8 cellular contexts compared by ENCODE assay signal in genomic region chr1:166875302-166875733, GRCh38. TPM values are rescaled to one million over a fixed set of nuclear protein-coding genes. Genes with fewer than 3 reads are reported as not detected.
A peak's percentile ranks its signal among the peaks of the same experiment; 100 is the strongest.
DNase-seq lines count a peak whose midpoint lies in the region; ATAC-seq and TF ChIP-seq lines count a peak whose summit lies in the region.

No MANE protein-coding gene starts in this region.

- intact Hi-C loops in A673 (cut with micrococcal nuclease; ENCODE audit: unreplicated experiment), result no loop called here
- intact Hi-C loops in IMR-90 (cut with micrococcal nuclease), result no loop called here
- intact Hi-C loops in breast epithelium (cut with DNase I; ENCODE audit: low total_unique reads), result no loop called here

- BruUV-seq in A673 (replicated peaks; lab: Mats Ljungman, UMichigan), result no TSS peak
- no TSS peak for BruUV-seq in IMR-90 (replicated peaks; lab: Mats Ljungman, UMichigan)

- H2BK5ac ChIP-seq in IMR-90 (ENCODE audit: low read depth, low read length, poor library complexity, severe bottlenecking), result peak overlapping the region; percentile 19

- no peak overlapping the region for H2BK20ac ChIP-seq in IMR-90 (ENCODE audit: low read depth, low read length)

- dilution Hi-C loops in IMR-90 (cut with HindIII; ENCODE audit: low sequenced_read_pairs, unreplicated experiment), result no loop called here

- H2BK15ac ChIP-seq in IMR-90 (ENCODE audit: low read depth, low read length), result no peak overlapping the region

- POLR2A ChIA-PET in A673 (lab: Charles Lee; ENCODE audit: low non-redundant PET) (interaction anchor here (0.6 kb wide), 1 partner anchor 1843 kb away, joined by 3 read pairs; no protein-coding TSS in a partner anchor), IMR-90 (lab: Charles Lee; ENCODE audit: unreplicated experiment) (no interaction called here)

- no peak for ATAC-seq in IMR-90 (ENCODE audit: low read depth)
- ATAC-seq in HG03039 (IDR thresholded peaks at IDR 0.05; ENCODE audit: unreplicated experiment), result no peak
- ATAC-seq in HG02852 (IDR thresholded peaks at IDR 0.05; ENCODE audit: unreplicated experiment), result no peak
- ATAC-seq in GM19463 (IDR thresholded peaks at IDR 0.05; ENCODE audit: unreplicated experiment), result no peak

- H2AK9ac ChIP-seq in IMR-90 (replicated peaks; ENCODE audit: low read depth, low read length, poor library complexity), result peak overlapping the region; percentile 79

- H3K4me3 ChIP-seq in A673 (ENCODE audit: low read depth, low read length, poor library complexity, severe bottlenecking) (peak overlapping the region; percentile 72), IMR-90 (ENCODE audit: insufficient read depth, low read depth, low read length) (peak overlapping the region; percentile 88), breast epithelium (peak overlapping the region; percentile 85 to 98 (median 89)), mucosa of rectum (ENCODE audit: low read length in 2 of 2) (peak overlapping the region; percentile 78 to 88)

- TF ChIP-seq CTCF in A673 (conservative IDR thresholded peaks at IDR 0.05; ENCODE audit: low read depth, low read length) (no peak), IMR-90 (conservative IDR thresholded peaks at IDR 0.05; ENCODE audit: low read depth, low read length) (no peak), breast epithelium (IDR thresholded peaks at IDR 0.05) (no peak)

- H3K36me3 ChIP-seq in A673 (ENCODE audit: insufficient read depth, low read length, poor library complexity, severe bottlenecking) (no peaks in the 10 kb centered on the region), IMR-90 (ENCODE audit: control insufficient read depth, insufficient read depth, low read length) (no peaks in the 10 kb centered on the region; the same call in 1 of the 2 replicates), breast epithelium (no peaks in the 10 kb centered on the region), mucosa of rectum (ENCODE audit: control insufficient read depth in 2 of 2, insufficient read depth in 2 of 2, low read length in 2 of 2) (no peaks in the 10 kb centered on the region)

- H3K9me3 ChIP-seq in A673 (ENCODE audit: low read depth, low read length, poor library complexity, severe bottlenecking) (no peaks in the 10 kb centered on the region), IMR-90 (ENCODE audit: control insufficient read depth, insufficient read depth, low read length) (no peaks in the 10 kb centered on the region), breast epithelium (no peaks in the 10 kb centered on the region), mucosa of rectum (ENCODE audit: control insufficient read depth in 2 of 2, low read length in 2 of 2) (no peaks in the 10 kb centered on the region)

- peak overlapping the region; percentile 38; the same call in 1 of the 2 replicates for H3K56ac ChIP-seq in IMR-90 (ENCODE audit: extremely low read depth, insufficient read depth, low read length)

- H3K9ac ChIP-seq in IMR-90 (ENCODE audit: low read depth, low read length), result peak overlapping the region; percentile 70
- peak overlapping the region; percentile 72 to 80 for H3K9ac ChIP-seq in mucosa of rectum (ENCODE audit: low read depth in 1 of 2, low read length in 2 of 2)

- peak overlapping the region; percentile 88 for H3K27ac ChIP-seq in A673 (ENCODE audit: low read depth, low read length, poor library complexity, severe bottlenecking)
- H3K27ac ChIP-seq in IMR-90 (ENCODE audit: insufficient read depth, low read length), result peak overlapping the region; percentile 79; the same call in 1 of the 2 replicates
- H3K27ac ChIP-seq in breast epithelium, result peak overlapping the region; percentile 91 to 94
- H3K27ac ChIP-seq in mucosa of rectum (ENCODE audit: low read depth in 2 of 2, low read length in 2 of 2), result peak overlapping the region; percentile 95

- peaks cover 22 to 30% of the 10 kb centered on the region in 2 experiments for H3K79me1 ChIP-seq in IMR-90 (ENCODE audit: low read depth in 1 of 2, low read length in 2 of 2)

- H2BK120ac ChIP-seq in IMR-90 (ENCODE audit: low read depth, low read length), result no peak overlapping the region

- H3K27me3 ChIP-seq in A673 (replicated peaks; ENCODE audit: insufficient read depth, low read depth, low read length, poor library complexity) (no peaks in the 10 kb centered on the region), IMR-90 (ENCODE audit: control insufficient read depth, insufficient read depth, low read length) (no peaks in the 10 kb centered on the region), breast epithelium (no peaks in the 10 kb centered on the region), mucosa of rectum (ENCODE audit: control insufficient read depth in 2 of 2, insufficient read depth in 2 of 2, low read length in 2 of 2) (no peaks in the 10 kb centered on the region)

- H3K18ac ChIP-seq in IMR-90 (ENCODE audit: low read depth, low read length), result no peak overlapping the region

- WGBS in IMR-90 (ENCODE audit: extremely low coverage in 2 of 2, insufficient read length in 1 of 2), 2 experiments, result 14% methylated on average over 2 of the region's 8 CpGs; no CpG with 5 or more reads in 1 of the 2 experiments

- no peak for TF ChIP-seq POLR2A in IMR-90 (IDR thresholded peaks at IDR 0.05; ENCODE audit: low read depth, low read length)
- TF ChIP-seq POLR2A in breast epithelium (IDR thresholded peaks at IDR 0.05), result no peak

- peak overlapping the region; percentile 96 for H2AFZ ChIP-seq in IMR-90 (replicated peaks; ENCODE audit: low read length, poor library complexity)

- H4K20me1 ChIP-seq in IMR-90 (ENCODE audit: insufficient read depth, low read length), result no peaks in the 10 kb centered on the region; the same call in 1 of the 2 replicates

- H4K91ac ChIP-seq in IMR-90 (ENCODE audit: insufficient read depth, low read depth, low read length), result 0 out of 2 replicates have a peak overlapping the region, but pooled peaks have one; percentile 5

- no peak overlapping the region; a peak in 1 of 4 replicates for H4K8ac ChIP-seq in IMR-90 (ENCODE audit: low read depth in 2 of 2, low read length in 2 of 2)

- peaks cover 10% of the 10 kb centered on the region for H3K4me1 ChIP-seq in A673 (ENCODE audit: insufficient read depth, low read length, poor library complexity, severe bottlenecking)
- peaks cover 2% of the 10 kb centered on the region; the same call in 1 of the 2 replicates for H3K4me1 ChIP-seq in IMR-90 (ENCODE audit: control insufficient read depth, insufficient read depth, low read length)
- peaks cover 0 to 4% of the 10 kb centered on the region in 2 donors for H3K4me1 ChIP-seq in breast epithelium
- peaks cover 4 to 5% of the 10 kb centered on the region in 2 donors for H3K4me1 ChIP-seq in mucosa of rectum (ENCODE audit: control insufficient read depth in 2 of 2, insufficient read depth in 2 of 2, low read length in 2 of 2)

- in situ Hi-C loops in IMR-90 (cut with MboI; ENCODE audit: low sequenced_read_pairs), result no loop called here

- DNase-seq in A673 (ENCODE audit: low spot score) (no peak), IMR-90 (no peak), breast epithelium (ENCODE audit: low spot score in 2 of 2) (no peak), cerebellum (ENCODE audit: low spot score) (no peak)

- H2AK5ac ChIP-seq in IMR-90 (ENCODE audit: low read depth, low read length), result no peak overlapping the region; the same call in 1 of the 2 replicates

- CTCF ChIA-PET in A673 (lab: Charles Lee), result interaction anchor here (0.6 kb wide), 1 partner anchor 35 kb away, joined by 3 read pairs; no protein-coding TSS in a partner anchor
- CTCF ChIA-PET in IMR-90 (lab: Yijun Ruan, JAX), result interaction anchor here (1.1 kb wide), 1 partner anchor 27 kb away, joined by 3 read pairs; no protein-coding TSS in a partner anchor

- peak overlapping the region; percentile 82; the same call in 1 of the 2 replicates for H3K14ac ChIP-seq in IMR-90 (replicated peaks; ENCODE audit: low read depth, low read length)

- H4K5ac ChIP-seq in IMR-90 (ENCODE audit: low read depth, low read length), result peak overlapping the region; percentile 47

- H3K4ac ChIP-seq in IMR-90 (ENCODE audit: low read depth, low read length), result no peak overlapping the region

- H3K9me1 ChIP-seq in IMR-90 (ENCODE audit: insufficient read depth, low read length), result peaks cover 5% of the 10 kb centered on the region; the same call in 1 of the 2 replicates

- H3K4me2 ChIP-seq in IMR-90 (ENCODE audit: low read depth, low read length), result peak overlapping the region; percentile 83

- no peak for TF ChIP-seq RAD21 in IMR-90 (IDR thresholded peaks at IDR 0.05; ENCODE audit: low read length)

- H3K23ac ChIP-seq in IMR-90 (ENCODE audit: low read depth, low read length), result peak overlapping the region; percentile 81

TF ChIP-seq in IMR-90, 13 proteins besides CTCF, POLR2A, EP300 and RAD21:
- TF ChIP-seq RCOR1 (IDR thresholded peaks at IDR 0.05; ENCODE audit: insufficient replicate concordance, low read length) (no peak), CHD1 (IDR thresholded peaks at IDR 0.05; ENCODE audit: low read depth, low read length) (no peak), SMC3 (IDR thresholded peaks at IDR 0.05; ENCODE audit: low read depth, low read length) (no peak)

RNA-seq across cellular contexts. Expression of gene TADA1, which starts 0.7 kb away (rescaled TPM):
- total RNA-seq in A673 (2021) (15.2 and 17.8 TPM in 2 replicates), IMR-90 (2012; rRNA removed) (16.4 and 16.8 TPM in 2 replicates), breast epithelium (10 to 100 TPM in 2 of 3 donors, 1 to 10 TPM in 1; 6.9 to 18.7 (median 14.1) TPM), cerebellum (33.4 TPM)
- 8.2 and 8.4 TPM in 2 replicates for polyA plus RNA-seq in IMR-90 (2012; rRNA removed)
- 2.2 and 3.5 TPM in 2 replicates for polyA plus RNA-seq in IMR-90 (2012; cell fraction: cytosol; rRNA removed)
- polyA plus RNA-seq in IMR-90 (2012; cell fraction: nucleus; rRNA removed; ENCODE audit: low replicate concordance), result 1.9 and 10.5 TPM in 2 replicates

RNA-seq across cellular contexts. Expression of gene POGK, which starts 36.0 kb away (rescaled TPM):
- 37.3 and 44.1 TPM in 2 replicates for total RNA-seq in A673 (2021)
- total RNA-seq in IMR-90 (2012; rRNA removed), result 25.6 and 33.1 TPM in 2 replicates
- polyA plus RNA-seq in IMR-90 (2012; rRNA removed), result 10.7 and 11.3 TPM in 2 replicates
- polyA plus RNA-seq in IMR-90 (2012; cell fraction: cytosol; rRNA removed), result 4.6 and 8.6 TPM in 2 replicates
- polyA plus RNA-seq in IMR-90 (2012; cell fraction: nucleus; rRNA removed; ENCODE audit: low replicate concordance), result 6.1 and 14.9 TPM in 2 replicates
- total RNA-seq in breast epithelium, result 10 to 100 TPM; 29.5 to 42.9 (median 29.8) TPM
- 37.9 TPM for total RNA-seq in cerebellum
